Comparison of ENCODE assay signal across 8 cellular contexts in genomic region chr1:36342426-36343185, GRCh38. TPM values are rescaled to one million over a fixed set of nuclear protein-coding genes. Genes with fewer than 3 reads are reported as not detected.
DNase-seq lines count a peak whose midpoint lies in the region; ATAC-seq and TF ChIP-seq lines count a peak whose summit lies in the region.

No MANE protein-coding gene starts in this region.

- H3K4me1 Mint-ChIP-seq in glutamatergic neuron (ENCODE audit: low read depth, unreplicated experiment) = peaks cover 20% of the 10 kb centered on the region

- no peaks in the 10 kb centered on the region for H3K36me3 Mint-ChIP-seq in glutamatergic neuron (ENCODE audit: unreplicated experiment)

- H3K27me3 ChIP-seq in OCI-LY3 (ENCODE audit: low read depth, low read length) (no peaks in the 10 kb centered on the region), gastrocnemius medialis (no peaks in the 10 kb centered on the region)

- no peaks in the 10 kb centered on the region for H3K79me2 ChIP-seq in OCI-LY3 (ENCODE audit: low read length)

- H3K9me3 Mint-ChIP-seq in glutamatergic neuron (ENCODE audit: unreplicated experiment) = peaks cover 7% of the 10 kb centered on the region

- H3K36me3 ChIP-seq in OCI-LY3 (replicated peaks; ENCODE audit: low read depth, low read length) = no peaks in the 10 kb centered on the region
- peaks cover 0 to 47% of the 10 kb centered on the region in 2 donors for H3K36me3 ChIP-seq in gastrocnemius medialis

- TF ChIP-seq POLR2A in gastrocnemius medialis (IDR thresholded peaks at IDR 0.05) = no peak

- H3K27me3 Mint-ChIP-seq in glutamatergic neuron (ENCODE audit: unreplicated experiment) = peaks cover 6% of the 10 kb centered on the region

- intact Hi-C loops in gastrocnemius medialis (cut with DNase I; ENCODE audit: low total_unique reads) = loop anchor here (1.0 kb wide), 2 partner anchors 27 to 78 kb away; no protein-coding TSS in a partner anchor

- ATAC-seq in gastrocnemius medialis = peak in 1 of 2 donors; percentile 8
- no peak for ATAC-seq in GM18511 (IDR thresholded peaks at IDR 0.05; ENCODE audit: unreplicated experiment)

- H3K4me2 ChIP-seq in OCI-LY3 (ENCODE audit: low read length) = no peak overlapping the region

- H3K4me3 ChIP-seq in OCI-LY3 (ENCODE audit: low read length) = no peak overlapping the region
- no peak overlapping the region for H3K4me3 ChIP-seq in gastrocnemius medialis

- no peaks in the 10 kb centered on the region for H3K4me1 ChIP-seq in OCI-LY3 (ENCODE audit: low read length)
- peaks cover 23 to 27% of the 10 kb centered on the region in 2 donors for H3K4me1 ChIP-seq in gastrocnemius medialis

- no peaks in the 10 kb centered on the region for H4K20me1 ChIP-seq in OCI-LY3 (ENCODE audit: insufficient read depth, low read length)

- H3K4me3 Mint-ChIP-seq in glutamatergic neuron (ENCODE audit: unreplicated experiment) = no peak overlapping the region

- no peak overlapping the region for H3K9ac ChIP-seq in OCI-LY3 (ENCODE audit: low read length)

- H3K9me3 ChIP-seq in OCI-LY3 (ENCODE audit: insufficient read depth, low read length) (no peaks in the 10 kb centered on the region), gastrocnemius medialis (no peaks in the 10 kb centered on the region)

- H3K27ac Mint-ChIP-seq in glutamatergic neuron (ENCODE audit: unreplicated experiment) = no peak overlapping the region

- in situ Hi-C loops in gastrocnemius medialis (cut with MboI; ENCODE audit: low sequenced_read_pairs in 4 of 4) = loop anchor here in 1 of 4 donors (10.0 kb wide), 1 partner anchor 72 kb away; no protein-coding TSS in a partner anchor

- DNase-seq in NCI-H526 (lab: John Stamatoyannopoulos, UW) (peak; percentile 20 to 57), NCI-H526 treated with DMSO at 0.1 percent for 48 hours (lab: John Stamatoyannopoulos, UW) (no peak), glutamatergic neuron (peak; percentile 41), gastrocnemius medialis (no peak), NCI-H748 (lab: John Stamatoyannopoulos, UW; ENCODE audit: unreplicated experiment) (no peak)
- peak; percentile 29 for DNase-seq in activated gamma-delta T cell treated with anti-CD3 and anti-CD28 coated beads, Interleukin-2, amount 50 U/mL, for 16 hours (ENCODE audit: low read depth)

- no peak overlapping the region for H2AFZ ChIP-seq in OCI-LY3 (ENCODE audit: low read depth, low read length)

- peak; percentile 74 for TF ChIP-seq CTCF in OCI-LY3 (IDR thresholded peaks at IDR 0.05; ENCODE audit: low read depth, low read length)
- peak; percentile 22 for TF ChIP-seq CTCF in glutamatergic neuron (IDR thresholded peaks at IDR 0.05; ENCODE audit: partially characterized antibody, unreplicated experiment)
- TF ChIP-seq CTCF in gastrocnemius medialis (IDR thresholded peaks at IDR 0.05 in 4 of 5, conservative IDR thresholded peaks at IDR 0.05 in 1 of 5) = peak; percentile 32 to 77 (median 72)

- no peak overlapping the region for H3K27ac ChIP-seq in OCI-LY3 (ENCODE audit: low read length)
- peak overlapping the region; percentile 75 to 82 (median 78) for H3K27ac ChIP-seq in gastrocnemius medialis

RNA-seq across cellular contexts. Expression of gene EVA1B, which starts 19.2 kb away (rescaled TPM):
- total RNA-seq in glutamatergic neuron (ENCODE audit: unreplicated experiment) = 1.5 TPM
- total RNA-seq in gastrocnemius medialis = 10 to 100 TPM; 10.0 to 19.9 (median 14.8) TPM

RNA-seq across cellular contexts. Expression of gene SH3D21, which starts 36.4 kb away (rescaled TPM):
- total RNA-seq in glutamatergic neuron (ENCODE audit: unreplicated experiment) = 11.8 TPM
- total RNA-seq in gastrocnemius medialis = 1 to 10 TPM in 1 of 4 donors, under 1 TPM in 3; 0.10 to 1.4 (median 0.46) TPM

RNA-seq across cellular contexts. Expression of gene STK40, which starts 43.1 kb away (rescaled TPM):
- total RNA-seq in glutamatergic neuron (ENCODE audit: unreplicated experiment) = 52.9 TPM
- 100 to 1,000 TPM; 109 to 263 (median 211) TPM for total RNA-seq in gastrocnemius medialis

RNA-seq across cellular contexts. Expression of gene LSM10, which starts 55.1 kb away (rescaled TPM):
- total RNA-seq in glutamatergic neuron (ENCODE audit: unreplicated experiment) = 44.4 TPM
- total RNA-seq in gastrocnemius medialis = 100 to 1,000 TPM in 2 of 4 donors, 10 to 100 TPM in 2; 56.9 to 129 (median 103) TPM

Comparison
In these comparisons a context has a peak if more than half of its experiments do, and no peak if none do; other contexts are left out.
1. DNase-seq: peak in NCI-H526 (2 of 2), activated gamma-delta T cell treated with anti-CD3 and anti-CD28 coated beads, Interleukin-2, amount 50 U/mL, for 16 hours (single experiment) and glutamatergic neuron (single experiment); none in NCI-H526 treated with DMSO at 0.1 percent for 48 hours (single experiment), gastrocnemius medialis (0 of 2) and NCI-H748 (single experiment).
2. CTCF ChIP-seq: peak in every context shown above with its lines; median percentile 74 in OCI-LY3; 72 in gastrocnemius medialis; 22 in glutamatergic neuron.